9 cellular contexts compared by ENCODE assay signal in the genomic region with DNA sequence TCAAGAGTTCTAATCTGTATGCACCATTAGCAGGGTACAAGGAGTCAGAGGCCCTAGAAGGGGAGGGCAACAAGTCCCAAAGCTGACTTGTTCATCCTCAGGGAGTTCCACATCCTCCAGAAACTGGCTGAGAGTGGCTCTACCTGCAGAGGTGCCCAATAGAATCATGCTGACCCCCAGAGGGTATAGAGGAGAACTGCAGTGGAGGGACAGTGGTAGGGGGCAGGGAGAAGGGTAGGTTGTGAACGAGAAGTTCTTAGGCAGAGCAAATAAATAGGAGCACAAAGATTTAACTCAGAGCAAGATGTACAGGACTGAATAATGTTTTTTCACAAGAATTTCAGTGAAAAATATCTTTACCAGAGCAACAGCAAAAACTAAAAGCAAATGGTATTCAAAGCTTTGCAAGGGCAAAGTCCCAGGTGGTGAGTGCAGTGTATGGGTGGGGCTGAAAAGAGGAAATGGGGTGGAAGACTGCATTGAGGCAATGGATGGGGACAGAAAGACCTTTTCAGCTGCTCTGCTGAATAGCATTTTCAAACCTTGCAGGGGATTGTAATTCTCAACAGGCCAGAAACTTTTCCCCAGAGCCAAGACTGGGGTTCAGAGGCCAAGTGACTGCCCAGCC. TPM values are rescaled to one million over a fixed set of nuclear protein-coding genes. Genes with fewer than 3 reads are reported as not detected.
A peak's percentile ranks its signal among the peaks of the same experiment; 100 is the strongest.
DNase-seq lines count a peak whose midpoint lies in the region; ATAC-seq, FAIRE-seq and TF ChIP-seq lines count a peak whose summit lies in the region.
"Had no signal": no experiment of that assay in that cellular context is flagged by ENCODE, and none has a peak within 500 bp of the region (broad histone marks: within the 10 kb centered on the region; RNA-seq: fewer than 3 reads in every experiment).

No MANE protein-coding gene starts in this region.

- no peaks in the 10 kb centered on the region for H3K9me3 ChIP-seq in CD8-positive, alpha-beta T cell (ENCODE audit: low read length)
- no peaks in the 10 kb centered on the region for H3K9me3 ChIP-seq in H1 (ENCODE audit: insufficient read depth in 2 of 2, low read depth in 1 of 2, low read length in 1 of 2)
- H3K9me3 ChIP-seq: SJCRH30 had no signal

- no peak overlapping the region for H3K4me2 ChIP-seq in H1 (ENCODE audit: insufficient read depth in 1 of 2, low read depth in 2 of 2, low read length in 2 of 2)

- H2BK5ac ChIP-seq in H1 (ENCODE audit: low read depth, low read length) = no peak overlapping the region

- H3K36me3 Mint-ChIP-seq in CD8-positive, alpha-beta T cell = no peaks in the 10 kb centered on the region

- no peak overlapping the region; the same call in 1 of the 2 replicates for H2BK12ac ChIP-seq in H1 (ENCODE audit: low read depth, low read length)

- H3K4me3 Mint-ChIP-seq in CD8-positive, alpha-beta T cell = no peak overlapping the region

- H3K14ac ChIP-seq in H1 (ENCODE audit: insufficient read length) = no peak overlapping the region

- no peak overlapping the region for H3K9ac ChIP-seq in H1 (replicated peaks in 1 of 4; ENCODE audit: extremely low read depth in 1 of 4, low read depth in 3 of 4, low read length in 3 of 4)

- no peak overlapping the region for H4K5ac ChIP-seq in H1 (ENCODE audit: insufficient read length, low read depth, low read length)

- no peak overlapping the region for H3K23ac ChIP-seq in H1 (ENCODE audit: insufficient read length)

- peaks cover 3% of the 10 kb centered on the region for H3K27me3 Mint-ChIP-seq in CD8-positive, alpha-beta T cell (ENCODE audit: low read depth)

- no peak for TF ChIP-seq EP300 in H1 (IDR thresholded peaks at IDR 0.05; ENCODE audit: borderline replicate concordance in 1 of 2, low read depth in 2 of 2, low read length in 2 of 2)

- WGBS in H1 (ENCODE audit: extremely low coverage in 1 of 2, insufficient coverage in 1 of 2, insufficient read length in 1 of 2, insufficient replicate concordance in 2 of 2, low coverage in 1 of 2, low lambda C conversion rate in 2 of 2, missing lambda C conversion rate in 1 of 2), 2 experiments = 67% methylated on average over 1 of the region's 1 CpG; no CpG with 5 or more reads in 1 of the 2 experiments

- H3K27ac Mint-ChIP-seq in CD8-positive, alpha-beta T cell = peak overlapping the region; percentile 24

- CTCF ChIA-PET in CD8-positive, alpha-beta T cell (lab: Charles Lee) = interaction anchor here (0.7 to 5.9 kb wide), 4 partner anchors 9 to 194 kb away, joined by 3 to 40 read pairs (median 3); no protein-coding TSS in a partner anchor
- CTCF ChIA-PET in H1 (lab: Charles Lee; ENCODE audit: partially characterized antibody) = interaction anchor here (0.7 to 4.7 kb wide), 13 partner anchors 9 to 410 kb away, joined by 3 to 21 read pairs (median 4); no protein-coding TSS in a partner anchor

- FAIRE-seq in H1 (lab: Jason Lieb, UNC) = peak; percentile 78

- no peaks in the 10 kb centered on the region for H3K79me2 ChIP-seq in H1 (ENCODE audit: control insufficient read depth in 1 of 2, insufficient read depth in 2 of 2, low read length in 2 of 2)

- H2BK20ac ChIP-seq in H1 (ENCODE audit: low read length) = no peak overlapping the region

- no peak overlapping the region for H2AK5ac ChIP-seq in H1 (ENCODE audit: low read depth, low read length)

- peak; percentile 85 to 89 for TF ChIP-seq RAD21 in H1 (IDR thresholded peaks at IDR 0.05 in 1 of 2, conservative IDR thresholded peaks at IDR 0.05 in 1 of 2; ENCODE audit: low read depth in 2 of 2, low read length in 2 of 2)

- no peak overlapping the region for H2BK15ac ChIP-seq in H1 (ENCODE audit: low read length)

- no peak overlapping the region for H4K8ac ChIP-seq in H1 (ENCODE audit: extremely low read depth, insufficient read depth, low read length)

- H3K4me1 ChIP-seq in CD8-positive, alpha-beta T cell (ENCODE audit: insufficient read depth, low read length) = no peaks in the 10 kb centered on the region
- H3K4me1 ChIP-seq in H1 (replicated peaks in 1 of 4; ENCODE audit: control insufficient read depth in 3 of 4, insufficient read depth in 4 of 4, low read length in 3 of 4) = no peaks in the 10 kb centered on the region
- H3K4me1 ChIP-seq: SJCRH30 had no signal

- H4K20me1 ChIP-seq in H1 (replicated peaks in 1 of 2; ENCODE audit: control insufficient read depth in 1 of 2, insufficient read depth in 2 of 2, low read length in 2 of 2) = no peaks in the 10 kb centered on the region

- H3K9me3 Mint-ChIP-seq in CD8-positive, alpha-beta T cell = no peaks in the 10 kb centered on the region

- TF ChIP-seq POLR2A in H1 (IDR thresholded peaks at IDR 0.05; ENCODE audit: control extremely low read depth in 1 of 2, low read depth in 2 of 2, low read length in 2 of 2) = no peak

- H4K91ac ChIP-seq in H1 (replicated peaks; ENCODE audit: insufficient read length, low read length) = no peak overlapping the region

- peak overlapping the region; percentile 96 for H2AFZ ChIP-seq in H1 (ENCODE audit: low read length)

- peak; percentile 57 for ATAC-seq in CD8-positive, alpha-beta T cell
- ATAC-seq in GM19397 (IDR thresholded peaks at IDR 0.05; ENCODE audit: unreplicated experiment) (peak; percentile 69), HG03571 (IDR thresholded peaks at IDR 0.05; ENCODE audit: unreplicated experiment) (peak; percentile 39), HG03135 (IDR thresholded peaks at IDR 0.05; ENCODE audit: unreplicated experiment) (no peak)

- POLR2A ChIA-PET in CD8-positive, alpha-beta T cell (lab: Charles Lee) = no interaction called here
- POLR2A ChIA-PET in H1 (lab: Charles Lee; ENCODE audit: partially characterized antibody) = no interaction called here

- H3K79me1 ChIP-seq in H1 (ENCODE audit: low read depth, low read length) = no peaks in the 10 kb centered on the region

- no peak overlapping the region for H3K27ac ChIP-seq in CD8-positive, alpha-beta T cell (ENCODE audit: low read depth, low read length)
- no peak overlapping the region for H3K27ac ChIP-seq in H1 (ENCODE audit: low read depth, low read length)
- H3K27ac ChIP-seq: SJCRH30 had no signal

- no peaks in the 10 kb centered on the region for H3K23me2 ChIP-seq in H1 (ENCODE audit: low read depth, low read length)

- peak in 1 of 7 experiments; percentile 5 for DNase-seq in CD8-positive, alpha-beta T cell
- DNase-seq in H1 (ENCODE audit: low read depth in 1 of 2, low spot score in 2 of 2) = peak in 1 of 2 experiments; percentile 29
- DNase-seq in HPDE6-E6E7 (ENCODE audit: extremely low spot score) = no peak
- no peak for DNase-seq in amniotic stem cell (lab: John Stamatoyannopoulos, UW)
- no peak for DNase-seq in activated naive CD4-positive, alpha-beta T cell treated with anti-CD3 and anti-CD28 coated beads, Interleukin-2, amount 50 U/mL, for 16 hours

- H3K4me1 Mint-ChIP-seq in CD8-positive, alpha-beta T cell (ENCODE audit: low read depth) = peaks cover 6% of the 10 kb centered on the region

- H3K56ac ChIP-seq in H1 (replicated peaks; ENCODE audit: insufficient read length, low read depth, low read length) = no peak overlapping the region

- H2BK120ac ChIP-seq in H1 (replicated peaks; ENCODE audit: low read depth, low read length) = no peak overlapping the region

- H3K27me3 ChIP-seq in CD8-positive, alpha-beta T cell (ENCODE audit: insufficient read depth, low read length) = no peaks in the 10 kb centered on the region
- H3K27me3 ChIP-seq in H1 (replicated peaks in 1 of 4; ENCODE audit: control insufficient read depth in 3 of 4, extremely low read depth in 1 of 4, insufficient read depth in 3 of 4, low read length in 3 of 4) = no peaks in the 10 kb centered on the region; a peak in 1 of 7 replicates
- H3K27me3 ChIP-seq: SJCRH30 had no signal

- H3K4ac ChIP-seq in H1 (replicated peaks; ENCODE audit: insufficient read length, low read depth, low read length) = no peak overlapping the region

- H3K36me3 ChIP-seq in CD8-positive, alpha-beta T cell (ENCODE audit: insufficient read depth, low read length) = no peaks in the 10 kb centered on the region
- no peaks in the 10 kb centered on the region for H3K36me3 ChIP-seq in H1 (ENCODE audit: control insufficient read depth in 2 of 4, insufficient read depth in 4 of 4, low read length in 3 of 4)
- H3K36me3 ChIP-seq: SJCRH30 had no signal

- H3K4me3 ChIP-seq in CD8-positive, alpha-beta T cell (ENCODE audit: low read depth, low read length) = no peak overlapping the region
- no peak overlapping the region for H3K4me3 ChIP-seq in H1 (ENCODE audit: extremely low read depth in 1 of 4, insufficient read depth in 2 of 4, low read depth in 3 of 4, low read length in 4 of 4)
- H3K4me3 ChIP-seq: SJCRH30 had no signal

- no peak for TF ChIP-seq CTCF in CD8-positive, alpha-beta T cell (IDR thresholded peaks at IDR 0.05)
- TF ChIP-seq CTCF in H1 (IDR thresholded peaks at IDR 0.05; ENCODE audit: control extremely low read depth in 1 of 3, insufficient read depth in 1 of 3, low read depth in 1 of 3, low read length in 3 of 3) = peak; percentile 70 to 83 (median 79)

- intact Hi-C loops in CD8-positive, alpha-beta T cell (cut with DNase I, micrococcal nuclease) = loop anchor here (1.0 to 2.0 kb wide), 2 partner anchors 193 to 194 kb away; no protein-coding TSS in a partner anchor

- no peak overlapping the region for H3K18ac ChIP-seq in H1 (ENCODE audit: extremely low read depth, low read length)

TF ChIP-seq in H1, 55 proteins besides CTCF, POLR2A, EP300 and RAD21 (continues in another document):
- TF ChIP-seq RXRA (IDR thresholded peaks at IDR 0.05; ENCODE audit: insufficient read depth, low read depth, low read length) (no peak), POLR2AphosphoS5 (IDR thresholded peaks at IDR 0.05; ENCODE audit: low read depth, low read length) (no peak)

RNA-seq across cellular contexts. Expression of a gene that starts 3.1 kb away (rescaled TPM):
- under 1 TPM; 0.62 to 0.64 TPM for total RNA-seq in CD8-positive, alpha-beta T cell
- not detected in 2 replicates for total RNA-seq in H1 (2021; fragmentation: NEBNext Ultra II Directional; extraction: Animal tissue kit (Norgen Biotek cat#: 25700))
- not detected in 2 replicates for polyA plus RNA-seq in H1 (2011; rRNA removed)
- not detected for polyA plus RNA-seq in H1 (2011; cell fraction: cytosol; rRNA removed)
- not detected for polyA plus RNA-seq in H1 (2011; cell fraction: nucleus; rRNA removed)
- not detected in 4 replicates for polyA plus RNA-seq in H1 (2012, experiment 1 of 2)
- polyA plus RNA-seq in H1 (2012, experiment 2 of 2) = not detected
- not detected for polyA plus RNA-seq in H1 (2013, experiment 1 of 2)
- not detected for polyA plus RNA-seq in H1 (2013, experiment 2 of 2)
- polyA minus RNA-seq in H1 (2011; rRNA and poly(A)+ RNA removed) = not detected in 2 replicates
- not detected for polyA minus RNA-seq in H1 (2011; cell fraction: cytosol; rRNA and poly(A)+ RNA removed)
- not detected for polyA minus RNA-seq in H1 (2011; cell fraction: nucleus; rRNA and poly(A)+ RNA removed)
- total RNA-seq: SJCRH30 had no signal

RNA-seq across cellular contexts. Expression of a gene that starts 46.1 kb away (rescaled TPM):
- total RNA-seq in CD8-positive, alpha-beta T cell = 1 to 10 TPM; 3.1 to 3.4 TPM
- not detected in 2 replicates for total RNA-seq in H1 (2021; fragmentation: NEBNext Ultra II Directional; extraction: Animal tissue kit (Norgen Biotek cat#: 25700))
- not detected in 2 replicates for polyA plus RNA-seq in H1 (2011; rRNA removed)
- polyA plus RNA-seq in H1 (2011; cell fraction: cytosol; rRNA removed) = not detected
- polyA plus RNA-seq in H1 (2011; cell fraction: nucleus; rRNA removed) = not detected
- not detected in 4 replicates for polyA plus RNA-seq in H1 (2012, experiment 1 of 2)
- polyA plus RNA-seq in H1 (2012, experiment 2 of 2) = not detected
- not detected for polyA plus RNA-seq in H1 (2013, experiment 1 of 2)
- polyA plus RNA-seq in H1 (2013, experiment 2 of 2) = not detected
- not detected in 2 replicates for polyA minus RNA-seq in H1 (2011; rRNA and poly(A)+ RNA removed)
- polyA minus RNA-seq in H1 (2011; cell fraction: cytosol; rRNA and poly(A)+ RNA removed) = not detected
- not detected for polyA minus RNA-seq in H1 (2011; cell fraction: nucleus; rRNA and poly(A)+ RNA removed)
- total RNA-seq: SJCRH30 had no signal
